In the genomic region with DNA sequence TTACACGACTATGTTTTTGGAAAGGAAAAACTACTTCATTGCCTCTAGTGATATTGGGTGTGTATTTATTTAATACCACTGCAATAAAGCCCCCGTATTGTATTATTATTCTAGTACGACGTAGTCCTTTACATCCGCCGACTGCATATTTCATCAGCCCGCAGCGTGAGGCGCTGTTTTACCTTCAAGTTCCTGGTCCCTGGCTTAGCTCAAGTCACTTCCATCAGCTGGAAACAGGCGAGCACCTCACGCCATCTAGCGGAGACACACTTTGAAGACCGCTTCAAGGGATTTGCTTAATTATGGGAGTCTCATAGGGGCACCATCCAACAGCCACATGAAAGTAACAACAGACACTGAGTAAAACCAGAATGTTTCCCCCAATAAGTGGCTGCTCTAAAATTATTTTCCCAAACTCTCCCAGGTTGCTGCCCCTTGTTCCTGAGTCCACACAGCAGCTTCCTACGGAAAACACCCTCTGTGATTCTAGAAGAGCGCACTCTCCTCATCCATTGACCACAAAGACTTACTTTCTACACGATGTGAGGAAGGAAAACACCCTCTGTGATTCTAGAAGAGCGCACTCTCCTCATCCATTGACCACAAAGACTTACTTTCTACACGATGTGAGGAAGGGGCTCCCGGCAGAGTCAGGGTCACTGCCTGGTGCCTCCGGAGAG, we compare ENCODE assay signal across 9 cellular contexts. TPM values are rescaled to one million over a fixed set of nuclear protein-coding genes. Genes with fewer than 3 reads are reported as not detected.
DNase-seq lines count a peak whose midpoint lies in the region; ATAC-seq and TF ChIP-seq lines count a peak whose summit lies in the region.
"Had no signal": no experiment of that assay in that cellular context is flagged by ENCODE, and none has a peak within 500 bp of the region (broad histone marks: within the 10 kb centered on the region; RNA-seq: fewer than 3 reads in every experiment).

No MANE protein-coding gene starts in this region.

- H2BK15ac ChIP-seq in H9 (ENCODE audit: low read depth, low read length), result no peak overlapping the region

- no peak overlapping the region for H3K9ac ChIP-seq in H9 (ENCODE audit: extremely low read depth, insufficient read length, low read length)
- H3K9ac ChIP-seq in Loucy (ENCODE audit: low read depth, low read length, poor library complexity, severe bottlenecking), result no peak overlapping the region

- H3K27me3 Mint-ChIP-seq in H9 (ENCODE audit: low read depth), result peaks cover 11% of the 10 kb centered on the region
- H3K27me3 Mint-ChIP-seq: stimulated activated naive CD8-positive, alpha-beta T cell treated with anti-CD3 and anti-CD28 coated beads, Interleukin-15, Interleukin-2, amounts not matched to agents 100 ng/mL and 50 ng/mL, for 24 hours had no signal

- H3K56ac ChIP-seq in H9 (ENCODE audit: insufficient read length, low read depth, low read length), result no peak overlapping the region

- H3K14ac ChIP-seq in H9 (ENCODE audit: insufficient read depth, low read length), result no peak overlapping the region

- H3K79me2 ChIP-seq in H9 (ENCODE audit: insufficient read depth, low read length), result no peaks in the 10 kb centered on the region
- no peaks in the 10 kb centered on the region for H3K79me2 ChIP-seq in Loucy (ENCODE audit: insufficient read depth, low read length)

- ATAC-seq in RWPE2 (ENCODE audit: low read depth), result peak; percentile 82

- H3K23me2 ChIP-seq in H9 (ENCODE audit: insufficient read length, low read depth, low read length, poor library complexity, severe bottlenecking), result no peaks in the 10 kb centered on the region

- H3K4me1 ChIP-seq in H9 (ENCODE audit: insufficient read depth, low read length), result no peaks in the 10 kb centered on the region
- no peaks in the 10 kb centered on the region for H3K4me1 ChIP-seq in Loucy (ENCODE audit: insufficient read depth, low read length, poor library complexity, severe bottlenecking)
- no peaks in the 10 kb centered on the region for H3K4me1 ChIP-seq in RWPE2 (ENCODE audit: insufficient read depth, poor library complexity, severe bottlenecking)
- peaks cover 3% of the 10 kb centered on the region for H3K4me1 ChIP-seq in suprapubic skin

- H3K27me3 ChIP-seq in H9 (ENCODE audit: insufficient read depth, low read length) (no peaks in the 10 kb centered on the region), Loucy (ENCODE audit: insufficient read depth, low read length, poor library complexity, severe bottlenecking) (no peaks in the 10 kb centered on the region), RWPE2 (ENCODE audit: insufficient read depth, poor library complexity, severe bottlenecking) (no peaks in the 10 kb centered on the region), suprapubic skin (no peaks in the 10 kb centered on the region)

- peaks cover 0 to 3% of the 10 kb centered on the region in 2 experiments; a peak in 1 of 4 replicates for H3K4me1 Mint-ChIP-seq in H9

- H2BK5ac ChIP-seq in H9 (ENCODE audit: insufficient read length, low read length), result no peak overlapping the region

- no peak overlapping the region for H3K4me3 ChIP-seq in Loucy (ENCODE audit: low read length, poor library complexity, severe bottlenecking)
- no peak overlapping the region for H3K4me3 ChIP-seq in RWPE2 (ENCODE audit: severe bottlenecking)
- H3K4me3 ChIP-seq in fibroblast of the aortic adventitia (ENCODE audit: low read depth, low read length), result no peak overlapping the region
- H3K4me3 ChIP-seq in suprapubic skin, result no peak overlapping the region

- peaks cover 32 to 37% of the 10 kb centered on the region in 2 experiments for H3K9me3 Mint-ChIP-seq in H9

- H3F3A ChIP-seq in Loucy (ENCODE audit: low read depth), result no peaks in the 10 kb centered on the region

- no peak overlapping the region for H2BK20ac ChIP-seq in H9 (ENCODE audit: low read depth, low read length, poor library complexity, severe bottlenecking)

- no peaks in the 10 kb centered on the region for H3K36me3 ChIP-seq in Loucy (ENCODE audit: insufficient read depth, low read length)
- no peaks in the 10 kb centered on the region for H3K36me3 ChIP-seq in RWPE2 (ENCODE audit: low read depth)
- no peaks in the 10 kb centered on the region for H3K36me3 ChIP-seq in suprapubic skin

- H3K9me3 ChIP-seq in H9 (ENCODE audit: control insufficient read depth, low read depth, low read length), result no peaks in the 10 kb centered on the region
- no peaks in the 10 kb centered on the region for H3K9me3 ChIP-seq in Loucy (ENCODE audit: insufficient read depth, low read depth, low read length)
- H3K9me3 ChIP-seq in RWPE2 (ENCODE audit: severe bottlenecking), result no peaks in the 10 kb centered on the region
- H3K9me3 ChIP-seq in suprapubic skin, result peaks cover 7% of the 10 kb centered on the region

- H3K9me2 ChIP-seq in Loucy (replicated peaks; ENCODE audit: low read depth, low read length), result no peaks in the 10 kb centered on the region

- no peak overlapping the region for H3K18ac ChIP-seq in H9 (ENCODE audit: insufficient read length, low read depth, low read length)

- H4K8ac ChIP-seq in H9 (replicated peaks; ENCODE audit: insufficient read length, low read depth, low read length), result no peak overlapping the region

- peaks cover 3 to 25% (median 11%) of the 10 kb centered on the region in 3 experiments for H3K36me3 Mint-ChIP-seq in H9 (ENCODE audit: insufficient read depth in 1 of 3, low read depth in 3 of 3)

- H2AFZ ChIP-seq in H9 (ENCODE audit: low read length) (no peak overlapping the region), Loucy (ENCODE audit: low read length) (peak overlapping the region; percentile 70; the same call in 1 of the 2 replicates)

- no peak overlapping the region for H2BK12ac ChIP-seq in H9 (ENCODE audit: insufficient read length, low read depth, low read length)

- no peak overlapping the region for H3K23ac ChIP-seq in H9 (ENCODE audit: insufficient read length, low read depth, low read length)

- H3K4ac ChIP-seq in H9 (ENCODE audit: low read depth, low read length), result no peak overlapping the region

- H4K20me1 ChIP-seq in H9 (ENCODE audit: control insufficient read depth, insufficient read depth, insufficient read length) (no peaks in the 10 kb centered on the region), Loucy (ENCODE audit: insufficient read depth, low read length, poor library complexity, severe bottlenecking) (no peaks in the 10 kb centered on the region)

- no peak overlapping the region for H4K91ac ChIP-seq in H9 (ENCODE audit: insufficient read length, low read depth, low read length)

- H3K79me1 ChIP-seq in H9 (ENCODE audit: insufficient read depth, low read depth, low read length, poor library complexity, severe bottlenecking), result no peaks in the 10 kb centered on the region

- no peak overlapping the region for H2AK5ac ChIP-seq in H9 (ENCODE audit: insufficient read length, low read length)

- TF ChIP-seq CTCF in H9 (conservative IDR thresholded peaks at IDR 0.05), result peak; percentile 92
- peak; percentile 99 for TF ChIP-seq CTCF in Loucy (conservative IDR thresholded peaks at IDR 0.05; ENCODE audit: low read length)
- TF ChIP-seq CTCF in RWPE2 (IDR thresholded peaks at IDR 0.05; ENCODE audit: poor library complexity, severe bottlenecking), result peak; percentile 92
- TF ChIP-seq CTCF in fibroblast of the aortic adventitia (IDR thresholded peaks at IDR 0.05; ENCODE audit: insufficient read depth, low read length), result peak; percentile 70
- peak; percentile 79 to 86 for TF ChIP-seq CTCF in suprapubic skin (IDR thresholded peaks at IDR 0.05)

- no peak overlapping the region for H3K4me3 Mint-ChIP-seq in H9
- H3K4me3 Mint-ChIP-seq: stimulated activated naive CD8-positive, alpha-beta T cell treated with anti-CD3 and anti-CD28 coated beads, Interleukin-15, Interleukin-2, amounts not matched to agents 100 ng/mL and 50 ng/mL, for 24 hours had no signal

- WGBS in H9 (ENCODE audit: extremely low coverage, insufficient read length, low lambda C conversion rate), result no CpG with 5 or more reads among the region's 20 CpGs
- WGBS in suprapubic skin, result 23% methylated on average over 20 of the region's 20 CpGs

- no peak for TF ChIP-seq POLR2A in suprapubic skin (IDR thresholded peaks at IDR 0.05)

- H4K5ac ChIP-seq in H9 (ENCODE audit: insufficient read length, low read depth, low read length), result no peak overlapping the region

- peak; percentile 85 for DNase-seq in GM03348 (ENCODE audit: low spot score)
- peak; percentile 92 for DNase-seq in H9
- peak; percentile 56 for DNase-seq in RWPE2 (ENCODE audit: low spot score)
- peak; percentile 44 to 48 for DNase-seq in activated T-helper 1 cell treated with anti-CD3 and anti-CD28 coated beads, Interleukin-2, amount 50 U/mL, for 16 hours (ENCODE audit: low read depth in 1 of 2, low spot score in 1 of 2)
- DNase-seq in fibroblast of the aortic adventitia (ENCODE audit: low read depth), result peak; percentile 90
- DNase-seq in non-pigmented ciliary epithelial cell (ENCODE audit: low read depth), result peak; percentile 59
- DNase-seq in suprapubic skin (ENCODE audit: low spot score in 2 of 2), result peak; percentile 80 to 88

- H3K27ac Mint-ChIP-seq in H9, result 0 out of 7 replicates have a peak overlapping the region, but pooled peaks of 1 of the 3 experiments have one; percentile 37
- H3K27ac Mint-ChIP-seq: stimulated activated naive CD8-positive, alpha-beta T cell treated with anti-CD3 and anti-CD28 coated beads, Interleukin-15, Interleukin-2, amounts not matched to agents 100 ng/mL and 50 ng/mL, for 24 hours had no signal

- H3K4me2 ChIP-seq in H9 (ENCODE audit: insufficient read depth, insufficient read length, low read length) (no peak overlapping the region), Loucy (ENCODE audit: low read depth, low read length, poor library complexity, severe bottlenecking) (peak overlapping the region; percentile 13)

- H3K27ac ChIP-seq in H9 (ENCODE audit: insufficient read length, low read depth, low read length), result no peak overlapping the region
- no peak overlapping the region for H3K27ac ChIP-seq in RWPE2 (ENCODE audit: poor library complexity, severe bottlenecking)
- no peak overlapping the region for H3K27ac ChIP-seq in suprapubic skin

- no peak overlapping the region for H2BK120ac ChIP-seq in H9 (ENCODE audit: low read depth, low read length, poor library complexity, severe bottlenecking)

- H3T11ph ChIP-seq in H9 (ENCODE audit: low read length), result no peak overlapping the region

- TF ChIP-seq EP300 in suprapubic skin (IDR thresholded peaks at IDR 0.05), result no peak

RNA-seq across cellular contexts. Expression of a gene that starts 15.7 kb away (rescaled TPM):
- total RNA-seq in H9 (2021), result not detected in 2 replicates
- total RNA-seq in fibroblast of the aortic adventitia (ENCODE audit: low replicate concordance), result 0.09 TPM in 1 of 2 replicates, not detected in the other
- total RNA-seq in suprapubic skin, result under 1 TPM in 1 of 4 donors, not detected in 3; 0.24 TPM

RNA-seq across cellular contexts. Expression of a gene that starts 20.6 kb away (rescaled TPM):
- total RNA-seq in H9 (2021) (1.1 and 1.3 TPM in 2 replicates), fibroblast of the aortic adventitia (ENCODE audit: low replicate concordance) (0.09 and 9.6 TPM in 2 replicates), suprapubic skin (10 to 100 TPM in 1 of 4 donors, 1 to 10 TPM in 3; 3.8 to 11.3 (median 4.4) TPM)
